In the genomic region with DNA sequence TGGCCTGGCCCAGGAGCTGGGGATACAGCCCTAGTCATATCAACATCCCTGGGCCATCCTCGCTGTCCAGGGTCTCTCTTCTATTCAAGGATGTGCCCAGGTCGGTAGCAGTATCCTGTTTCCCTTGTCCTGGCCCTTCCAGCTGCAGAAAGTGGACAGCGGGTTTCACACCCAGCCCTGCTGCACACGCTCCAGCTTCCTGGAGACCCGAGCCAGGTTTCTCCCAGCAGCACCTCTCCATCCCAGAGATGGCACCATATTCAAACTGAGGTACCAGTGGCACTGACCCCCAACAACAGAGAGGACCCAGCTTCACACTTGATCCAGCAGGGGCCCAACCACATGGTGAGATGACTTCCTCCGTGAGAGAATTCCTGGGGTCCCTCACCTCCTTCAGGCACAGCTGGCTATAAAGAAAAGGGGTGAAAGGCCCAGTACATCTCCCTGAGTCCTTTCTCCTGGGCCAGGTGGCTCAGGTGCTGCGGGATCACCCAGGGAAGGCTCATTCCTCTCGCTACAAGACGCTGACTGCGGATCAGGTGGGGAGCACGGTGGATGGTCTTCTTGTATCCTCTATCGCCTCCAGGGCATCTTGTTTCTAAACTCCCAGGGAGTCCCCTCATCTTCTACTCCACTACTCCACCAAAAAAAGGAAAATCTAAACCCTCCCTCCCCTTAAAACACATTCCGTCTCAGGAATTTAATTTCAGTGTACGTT, we compare ENCODE assay signal across 9 cellular contexts. TPM values are rescaled to one million over a fixed set of nuclear protein-coding genes. Genes with fewer than 3 reads are reported as not detected.
DNase-seq lines count a peak whose midpoint lies in the region; ATAC-seq and TF ChIP-seq lines count a peak whose summit lies in the region.
"Had no signal": no experiment of that assay in that cellular context is flagged by ENCODE, and none has a peak within 500 bp of the region (broad histone marks: within the 10 kb centered on the region; RNA-seq: fewer than 3 reads in every experiment).

No MANE protein-coding gene starts in this region.

- H3K27me3 ChIP-seq in psoas muscle (ENCODE audit: insufficient read depth in 3 of 3, low read length in 2 of 3) = no peaks in the 10 kb centered on the region

- H3K9me3 Mint-ChIP-seq in Calu3 (ENCODE audit: low read depth, unreplicated experiment) (no peaks in the 10 kb centered on the region), WTC11 (no peaks in the 10 kb centered on the region)

- POLR2A ChIA-PET in WTC11 (lab: Charles Lee) = interaction anchor here (0.6 to 2.2 kb wide), 6 partner anchors 14 to 570 kb away, joined by 3 to 7 read pairs (median 3); a partner anchor contains a TSS

- H3K36me3 Mint-ChIP-seq in Calu3 (ENCODE audit: insufficient read depth, unreplicated experiment) = peaks cover 28% of the 10 kb centered on the region
- H3K36me3 Mint-ChIP-seq in WTC11 = no peaks in the 10 kb centered on the region
- H3K36me3 Mint-ChIP-seq: activated CD8-positive, alpha-beta memory T cell treated with anti-CD3 and anti-CD28 coated beads, Interleukin-2, amount 10 ng/mL, durations not matched to agents 7 days and 5 days had no signal

- TSS peak; percentile 48 for BruUV-seq in Calu3 (replicated peaks; lab: Mats Ljungman, UMichigan)

- TF ChIP-seq CTCF in Calu3 (IDR thresholded peaks at IDR 0.05; ENCODE audit: unreplicated experiment) (no peak), WTC11 (IDR thresholded peaks at IDR 0.05) (no peak), foreskin fibroblast (IDR thresholded peaks at IDR 0.05; ENCODE audit: low read depth, low read length) (no peak), psoas muscle (IDR thresholded peaks at IDR 0.05) (no peak)

- peaks cover 26% of the 10 kb centered on the region for H3K4me1 Mint-ChIP-seq in Calu3 (ENCODE audit: low read depth, unreplicated experiment)
- H3K4me1 Mint-ChIP-seq in WTC11 = peaks cover 63% of the 10 kb centered on the region

- no peak for DNase-seq in Calu3
- no peak for DNase-seq in WTC11 (ENCODE audit: low spot score)
- DNase-seq in foreskin fibroblast = no peak
- peak in 1 of 2 donors; percentile 40 for DNase-seq in psoas muscle
- no peak for DNase-seq in NAMALWA (ENCODE audit: low spot score)
- DNase-seq in kidney glomerular epithelial cell (lab: John Stamatoyannopoulos, UW) = no peak
- DNase-seq: activated CD8-positive, alpha-beta memory T cell treated with anti-CD3 and anti-CD28 coated beads, Interleukin-2, amount 10 ng/mL, durations not matched to agents 7 days and 5 days had no signal

- H3K36me3 ChIP-seq in psoas muscle (ENCODE audit: insufficient read depth in 1 of 2, low read depth in 1 of 2) = no peaks in the 10 kb centered on the region

- H3K27ac Mint-ChIP-seq in Calu3 (ENCODE audit: unreplicated experiment) (peak overlapping the region; percentile 70), WTC11 (0 out of 2 replicates have a peak overlapping the region, but pooled peaks have one; percentile 6)
- H3K27ac Mint-ChIP-seq: activated CD8-positive, alpha-beta memory T cell treated with anti-CD3 and anti-CD28 coated beads, Interleukin-2, amount 10 ng/mL, durations not matched to agents 7 days and 5 days had no signal

- H3K4me3 Mint-ChIP-seq in Calu3 (ENCODE audit: low read depth, unreplicated experiment) (peak overlapping the region; percentile 67), WTC11 (peak overlapping the region; percentile 74)
- H3K4me3 Mint-ChIP-seq: activated CD8-positive, alpha-beta memory T cell treated with anti-CD3 and anti-CD28 coated beads, Interleukin-2, amount 10 ng/mL, durations not matched to agents 7 days and 5 days had no signal

- H3K4me1 ChIP-seq in psoas muscle = peaks cover 68% of the 10 kb centered on the region

- H3K27me3 Mint-ChIP-seq in Calu3 (ENCODE audit: unreplicated experiment) = no peaks in the 10 kb centered on the region
- H3K27me3 Mint-ChIP-seq in WTC11 (ENCODE audit: low read depth) = peaks cover 46% of the 10 kb centered on the region

- WGBS in psoas muscle, 3 donors = 31 to 47% (median 32%) methylated on average over 14 of the region's 14 CpGs

- CTCF ChIA-PET in Calu3 (lab: Charles Lee) = interaction anchor here (0.8 to 1.3 kb wide), 4 partner anchors 12 to 78 kb away, joined by 3 to 4 read pairs (median 4); no protein-coding TSS in a partner anchor
- CTCF ChIA-PET in WTC11 (lab: Charles Lee) = interaction anchor here (0.6 to 5.8 kb wide), 18 partner anchors 10 to 170 kb away, joined by 3 to 54 read pairs (median 8); no protein-coding TSS in a partner anchor

- H3K9me3 ChIP-seq in psoas muscle = no peaks in the 10 kb centered on the region

- H3K4me3 ChIP-seq in foreskin fibroblast (ENCODE audit: low read depth in 1 of 2, low read length in 2 of 2) (peak overlapping the region; percentile 60 to 62), psoas muscle (peak overlapping the region; percentile 96)

- intact Hi-C loops in Calu3 (cut with micrococcal nuclease; ENCODE audit: unreplicated experiment) (loop anchor here (2.0 kb wide), 1 partner anchor 53 kb away; no protein-coding TSS in a partner anchor), psoas muscle (cut with DNase I) (loop anchor here in 1 of 2 donors (5.0 kb wide), 1 partner anchor 97 kb away; no protein-coding TSS in a partner anchor)

- ATAC-seq in WTC11 = peak; percentile 3; the same call in 1 of the 2 replicates
- ATAC-seq in psoas muscle = no peak
- no peak for ATAC-seq in GM18909 (IDR thresholded peaks at IDR 0.05; ENCODE audit: poor library complexity, unreplicated experiment)
- ATAC-seq in GM21529 (IDR thresholded peaks at IDR 0.05; ENCODE audit: unreplicated experiment) = no peak
- ATAC-seq: activated CD8-positive, alpha-beta memory T cell treated with anti-CD3 and anti-CD28 coated beads, Interleukin-2, amount 10 ng/mL, durations not matched to agents 7 days and 5 days had no signal

- H3K27ac ChIP-seq in psoas muscle = peak overlapping the region; percentile 99

TF ChIP-seq in WTC11, 78 proteins besides CTCF, POLR2A, EP300 and RAD21:
- TF ChIP-seq ZNF263 (CRISPR knock-in tag; IDR thresholded peaks at IDR 0.05; ENCODE audit: low read depth) (peak; percentile 76; the same call in 1 of the 2 replicates), ZNF423 (CRISPR knock-in tag; IDR thresholded peaks at IDR 0.05) (0 out of 2 replicates have a peak, but pooled peaks have one; percentile 3)
- TF ChIP-seq, protein P1, sequence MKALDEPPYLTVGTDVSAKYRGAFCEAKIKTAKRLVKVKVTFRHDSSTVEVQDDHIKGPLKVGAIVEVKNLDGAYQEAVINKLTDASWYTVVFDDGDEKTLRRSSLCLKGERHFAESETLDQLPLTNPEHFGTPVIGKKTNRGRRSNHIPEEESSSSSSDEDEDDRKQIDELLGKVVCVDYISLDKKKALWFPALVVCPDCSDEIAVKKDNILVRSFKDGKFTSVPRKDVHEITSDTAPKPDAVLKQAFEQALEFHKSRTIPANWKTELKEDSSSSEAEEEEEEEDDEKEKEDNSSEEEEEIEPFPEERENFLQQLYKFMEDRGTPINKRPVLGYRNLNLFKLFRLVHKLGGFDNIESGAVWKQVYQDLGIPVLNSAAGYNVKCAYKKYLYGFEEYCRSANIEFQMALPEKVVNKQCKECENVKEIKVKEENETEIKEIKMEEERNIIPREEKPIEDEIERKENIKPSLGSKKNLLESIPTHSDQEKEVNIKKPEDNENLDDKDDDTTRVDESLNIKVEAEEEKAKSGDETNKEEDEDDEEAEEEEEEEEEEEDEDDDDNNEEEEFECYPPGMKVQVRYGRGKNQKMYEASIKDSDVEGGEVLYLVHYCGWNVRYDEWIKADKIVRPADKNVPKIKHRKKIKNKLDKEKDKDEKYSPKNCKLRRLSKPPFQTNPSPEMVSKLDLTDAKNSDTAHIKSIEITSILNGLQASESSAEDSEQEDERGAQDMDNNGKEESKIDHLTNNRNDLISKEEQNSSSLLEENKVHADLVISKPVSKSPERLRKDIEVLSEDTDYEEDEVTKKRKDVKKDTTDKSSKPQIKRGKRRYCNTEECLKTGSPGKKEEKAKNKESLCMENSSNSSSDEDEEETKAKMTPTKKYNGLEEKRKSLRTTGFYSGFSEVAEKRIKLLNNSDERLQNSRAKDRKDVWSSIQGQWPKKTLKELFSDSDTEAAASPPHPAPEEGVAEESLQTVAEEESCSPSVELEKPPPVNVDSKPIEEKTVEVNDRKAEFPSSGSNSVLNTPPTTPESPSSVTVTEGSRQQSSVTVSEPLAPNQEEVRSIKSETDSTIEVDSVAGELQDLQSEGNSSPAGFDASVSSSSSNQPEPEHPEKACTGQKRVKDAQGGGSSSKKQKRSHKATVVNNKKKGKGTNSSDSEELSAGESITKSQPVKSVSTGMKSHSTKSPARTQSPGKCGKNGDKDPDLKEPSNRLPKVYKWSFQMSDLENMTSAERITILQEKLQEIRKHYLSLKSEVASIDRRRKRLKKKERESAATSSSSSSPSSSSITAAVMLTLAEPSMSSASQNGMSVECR (CRISPR knock-in tag; IDR thresholded peaks at IDR 0.05; ENCODE audit: borderline replicate concordance) = no peak

RNA-seq across cellular contexts. Expression of a gene that starts 1.4 kb away (rescaled TPM):
- total RNA-seq in Calu3 (2022) = 30.9 and 34.7 TPM in 2 replicates
- total RNA-seq in WTC11 (2021) = 6.5 to 12.2 TPM (median 9.4 TPM) in 3 replicates
- 10 to 100 TPM; 31.1 to 67.2 (median 47.4) TPM for total RNA-seq in psoas muscle
- 10 to 100 TPM; 28.0 to 56.5 (median 46.4) TPM for polyA plus RNA-seq in psoas muscle
- total RNA-seq: activated CD8-positive, alpha-beta memory T cell treated with anti-CD3 and anti-CD28 coated beads, Interleukin-2, amount 10 ng/mL, durations not matched to agents 7 days and 5 days had no signal

RNA-seq across cellular contexts. Expression of a gene that starts 34.2 kb away (rescaled TPM):
- 33.4 and 40.4 TPM in 2 replicates for total RNA-seq in Calu3 (2022)
- 43.1 to 43.8 TPM (median 43.3 TPM) in 3 replicates for total RNA-seq in WTC11 (2021)
- 10 to 100 TPM; 45.7 to 92.5 (median 70.7) TPM for total RNA-seq in psoas muscle
- polyA plus RNA-seq in psoas muscle = 10 to 100 TPM; 30.6 to 50.5 (median 36.6) TPM

RNA-seq across cellular contexts. Expression of a gene that starts 53.2 kb away (rescaled TPM):
- total RNA-seq in Calu3 (2022) (232 and 239 TPM in 2 replicates), WTC11 (2021) (349 to 387 TPM (median 366 TPM) in 3 replicates), psoas muscle (100 to 1,000 TPM in 2 of 4 donors, 10 to 100 TPM in 2; 71.2 to 141 (median 100) TPM)
- polyA plus RNA-seq in psoas muscle = 100 to 1,000 TPM in 1 of 3 donors, 10 to 100 TPM in 2; 61.2 to 128 (median 93.7) TPM
